13 cellular contexts compared by ENCODE assay signal in genomic region chr2:3563521-3563976, GRCh38. TPM values are rescaled to one million over a fixed set of nuclear protein-coding genes. Genes with fewer than 3 reads are reported as not detected.
DNase-seq lines count a peak whose midpoint lies in the region; ATAC-seq, FAIRE-seq and TF ChIP-seq lines count a peak whose summit lies in the region.
"Had no signal": no experiment of that assay in that cellular context is flagged by ENCODE, and none has a peak within 500 bp of the region (broad histone marks: within the 10 kb centered on the region; RNA-seq: fewer than 3 reads in every experiment).

No MANE protein-coding gene starts in this region.

- no peak overlapping the region for H3K4me3 Mint-ChIP-seq in activated CD4-positive, alpha-beta T cell treated with anti-CD3 and anti-CD28 coated beads, Interleukin-2, amount 10 ng/mL, durations not matched to agents 24 days and 14 days

- H3K9me2 ChIP-seq in Karpas-422 (replicated peaks; ENCODE audit: insufficient read depth, low read length), result no peaks in the 10 kb centered on the region

- peak overlapping the region; percentile 2 for H3K4me2 ChIP-seq in Karpas-422 (ENCODE audit: low read depth, low read length, poor library complexity, severe bottlenecking)

- no peaks in the 10 kb centered on the region for H3K9me3 ChIP-seq in Karpas-422 (ENCODE audit: low read length)

- no peaks in the 10 kb centered on the region for H3K36me3 ChIP-seq in Karpas-422 (ENCODE audit: insufficient read depth, low read length)
- H3K36me3 ChIP-seq: cardiac muscle cell had no signal

- peaks cover 10% of the 10 kb centered on the region for H3K79me2 ChIP-seq in Karpas-422 (ENCODE audit: low read length)

- H3K27me3 ChIP-seq in Karpas-422 (ENCODE audit: low read length), result no peaks in the 10 kb centered on the region
- H3K27me3 ChIP-seq: cardiac muscle cell had no signal

- H2AFZ ChIP-seq in Karpas-422 (ENCODE audit: low read length), result no peak overlapping the region

- H3K9ac ChIP-seq in Karpas-422 (ENCODE audit: low read length), result no peak overlapping the region

- no peaks in the 10 kb centered on the region for H3K27me3 Mint-ChIP-seq in activated CD4-positive, alpha-beta T cell treated with anti-CD3 and anti-CD28 coated beads, Interleukin-2, amount 10 ng/mL, durations not matched to agents 24 days and 14 days

- DNase-seq in GM12892 (ENCODE audit: insufficient read length) (peak; percentile 38), Karpas-422 (no peak), DMS 273 (lab: John Stamatoyannopoulos, UW; ENCODE audit: unreplicated experiment) (no peak), NCI-H187 treated with DMSO at 0.1 percent for 48 hours (lab: John Stamatoyannopoulos, UW) (no peak)
- no peak for DNase-seq in activated CD4-positive, alpha-beta T cell treated with anti-CD3 and anti-CD28 coated beads, Interleukin-2, amount 10 ng/mL, durations not matched to agents 24 days and 14 days
- DNase-seq: activated T-cell treated with anti-CD3 and anti-CD28 coated beads, Interleukin-2, amount 50 U/mL, for 48 hours; IMR-90; stimulated activated CD4-positive, alpha-beta T cell treated with anti-CD3 and anti-CD28 coated beads, Interleukin-2, amount 100 ng/mL, for 48 hours; T-helper 1 cell had no signal

- peaks cover 13% of the 10 kb centered on the region for H3K36me3 Mint-ChIP-seq in activated CD4-positive, alpha-beta T cell treated with anti-CD3 and anti-CD28 coated beads, Interleukin-2, amount 10 ng/mL, durations not matched to agents 24 days and 14 days (ENCODE audit: low read depth)

- H3K27ac Mint-ChIP-seq in activated CD4-positive, alpha-beta T cell treated with anti-CD3 and anti-CD28 coated beads, Interleukin-2, amount 10 ng/mL, durations not matched to agents 24 days and 14 days, result no peak overlapping the region

- peak; percentile 24 for FAIRE-seq in GM12892 (lab: Jason Lieb, UNC)

- intact Hi-C loops in activated CD4-positive, alpha-beta T cell treated with anti-CD3 and anti-CD28 coated beads, Interleukin-2, amount 10 ng/mL, durations not matched to agents 24 days and 14 days (cut with micrococcal nuclease), result no loop called here

- H3K27ac ChIP-seq in Karpas-422 (ENCODE audit: low read length), result no peak overlapping the region
- H3K27ac ChIP-seq: cardiac muscle cell had no signal

- TF ChIP-seq POLR2A in GM12892 (IDR thresholded peaks at IDR 0.05; ENCODE audit: low read depth, low read length), result no peak; the same call in 1 of the 2 replicates

- no peaks in the 10 kb centered on the region for H3K9me3 Mint-ChIP-seq in activated CD4-positive, alpha-beta T cell treated with anti-CD3 and anti-CD28 coated beads, Interleukin-2, amount 10 ng/mL, durations not matched to agents 24 days and 14 days

- H3K4me1 Mint-ChIP-seq in activated CD4-positive, alpha-beta T cell treated with anti-CD3 and anti-CD28 coated beads, Interleukin-2, amount 10 ng/mL, durations not matched to agents 24 days and 14 days, result peaks cover 11% of the 10 kb centered on the region

- peaks cover 21% of the 10 kb centered on the region for H3K4me1 ChIP-seq in Karpas-422 (ENCODE audit: low read length)

- ATAC-seq in GM19397 (IDR thresholded peaks at IDR 0.05; ENCODE audit: unreplicated experiment) (peak; percentile 39), HG02852 (IDR thresholded peaks at IDR 0.05; ENCODE audit: unreplicated experiment) (peak; percentile 59), HG02840 (IDR thresholded peaks at IDR 0.05; ENCODE audit: low FRiP score, unreplicated experiment) (no peak)

- H3K4me3 ChIP-seq in Karpas-422 (ENCODE audit: low read length), result no peak overlapping the region
- H3K4me3 ChIP-seq: cardiac muscle cell had no signal

- no peaks in the 10 kb centered on the region for H4K20me1 ChIP-seq in Karpas-422 (ENCODE audit: insufficient read depth, low read depth, low read length)

RNA-seq across cellular contexts. Expression of gene RNASEH1, which starts 5.4 kb away (rescaled TPM):
- polyA plus RNA-seq in GM12892 (2012; ENCODE audit: missing spikeins), result 14.1 TPM
- 20.4 and 33.9 TPM in 2 replicates for total RNA-seq in Karpas-422 (2014; rRNA removed; shearing (Covaris generic); ENCODE audit: low replicate concordance)
- 27.8 and 29.8 TPM in 2 replicates for total RNA-seq in activated CD4-positive, alpha-beta T cell treated with anti-CD3 and anti-CD28 coated beads, Interleukin-2, amount 10 ng/mL, durations not matched to agents 24 days and 14 days

RNA-seq across cellular contexts. Expression of gene RPS7, which starts 11.5 kb away (rescaled TPM):
- polyA plus RNA-seq in GM12892 (2012; ENCODE audit: missing spikeins), result 4,194 TPM
- 3,591 and 3,631 TPM in 2 replicates for total RNA-seq in Karpas-422 (2014; rRNA removed; shearing (Covaris generic); ENCODE audit: low replicate concordance)
- total RNA-seq in activated CD4-positive, alpha-beta T cell treated with anti-CD3 and anti-CD28 coated beads, Interleukin-2, amount 10 ng/mL, durations not matched to agents 24 days and 14 days, result 1,768 and 1,784 TPM in 2 replicates

RNA-seq across cellular contexts. Expression of gene COLEC11, which starts 31.4 kb away (rescaled TPM):
- 0.83 TPM for polyA plus RNA-seq in GM12892 (2012; ENCODE audit: missing spikeins)
- total RNA-seq in Karpas-422 (2014; rRNA removed; shearing (Covaris generic); ENCODE audit: low replicate concordance), result not detected in 2 replicates
- 0.47 and 0.49 TPM in 2 replicates for total RNA-seq in activated CD4-positive, alpha-beta T cell treated with anti-CD3 and anti-CD28 coated beads, Interleukin-2, amount 10 ng/mL, durations not matched to agents 24 days and 14 days

RNA-seq across cellular contexts. Expression of gene ADI1, which starts 44.2 kb away (rescaled TPM):
- polyA plus RNA-seq in GM12892 (2012; ENCODE audit: missing spikeins), result 15.3 TPM
- total RNA-seq in Karpas-422 (2014; rRNA removed; shearing (Covaris generic); ENCODE audit: low replicate concordance), result 68.6 and 74.0 TPM in 2 replicates
- total RNA-seq in activated CD4-positive, alpha-beta T cell treated with anti-CD3 and anti-CD28 coated beads, Interleukin-2, amount 10 ng/mL, durations not matched to agents 24 days and 14 days, result 33.7 and 36.2 TPM in 2 replicates
